Comparison of ENCODE assay signal across 21 cellular contexts in genomic region chr14:95258754-95259593, GRCh38.
DNase-seq lines count a peak whose midpoint lies in the region; TF ChIP-seq lines count a peak whose summit lies in the region.
"Had no signal": no experiment of that assay in that cellular context is flagged by ENCODE, and none has a peak within 500 bp of the region (broad histone marks: within the 10 kb centered on the region; RNA-seq: fewer than 3 reads in every experiment).

No MANE protein-coding gene starts in this region.

- intact Hi-C loops in sigmoid colon (cut with DNase I) = no loop called here

- peak overlapping the region; percentile 6 for H3K23ac ChIP-seq in neuronal stem cell (ENCODE audit: low read depth, low read length, poor library complexity)

- H4K8ac ChIP-seq in neuronal stem cell (ENCODE audit: low read depth, low read length) = no peak overlapping the region

- TF ChIP-seq EP300 in sigmoid colon (IDR thresholded peaks at IDR 0.05) = no peak

- no peak for TF ChIP-seq POLR2A in sigmoid colon (IDR thresholded peaks at IDR 0.05)

- H3K9me3 ChIP-seq in OCI-LY3 (ENCODE audit: insufficient read depth, low read length) (no peaks in the 10 kb centered on the region), neuronal stem cell (replicated peaks in 1 of 2; ENCODE audit: control insufficient read depth in 2 of 2, insufficient read depth in 1 of 2, low read depth in 1 of 2, low read length in 2 of 2) (peaks cover 0 to 2% of the 10 kb centered on the region in 2 donors), sigmoid colon (no peaks in the 10 kb centered on the region)
- H3K9me3 ChIP-seq: prostate gland, tibial nerve had no signal

- H2AK5ac ChIP-seq in neuronal stem cell (ENCODE audit: low read depth, low read length) = no peak overlapping the region

- no peak overlapping the region for H3K4ac ChIP-seq in neuronal stem cell (ENCODE audit: low read length)

- H3K27ac ChIP-seq in OCI-LY3 (ENCODE audit: low read length) (no peak overlapping the region), neuronal stem cell (replicated peaks; ENCODE audit: low read length) (no peak overlapping the region), sigmoid colon (peak overlapping the region in 1 of 4 donors; percentile 9)
- H3K27ac ChIP-seq: 22Rv1, HL-60 had no signal

- H3K4me3 ChIP-seq in OCI-LY3 (ENCODE audit: low read length) = no peak overlapping the region
- H3K4me3 ChIP-seq in choroid plexus epithelial cell (ENCODE audit: low read depth, low read length) = no peak overlapping the region
- no peak overlapping the region for H3K4me3 ChIP-seq in neuronal stem cell (ENCODE audit: low read length in 2 of 2)
- H3K4me3 ChIP-seq in sigmoid colon = no peak overlapping the region
- H3K4me3 ChIP-seq: prostate gland, tibial nerve had no signal

- H3K27me3 ChIP-seq in OCI-LY3 (ENCODE audit: low read depth, low read length) (no peaks in the 10 kb centered on the region), neuronal stem cell (ENCODE audit: control insufficient read depth in 3 of 3, insufficient read depth in 3 of 3, low read depth in 1 of 3, low read length in 3 of 3) (peaks cover 0 to 4% (median 0%) of the 10 kb centered on the region in 3 experiments), sigmoid colon (no peaks in the 10 kb centered on the region)
- H3K27me3 ChIP-seq: tibial nerve had no signal

- H3K18ac ChIP-seq in neuronal stem cell (ENCODE audit: low read length) = peak overlapping the region; percentile 15

- H3K79me2 ChIP-seq in OCI-LY3 (ENCODE audit: low read length) = no peaks in the 10 kb centered on the region

- H2BK5ac ChIP-seq in neuronal stem cell (ENCODE audit: low read length) = no peak overlapping the region

- H3K4me2 ChIP-seq in OCI-LY3 (ENCODE audit: low read length) (peak overlapping the region; percentile 11; the same call in 1 of the 2 replicates), neuronal stem cell (ENCODE audit: insufficient read depth, low read length, poor library complexity, severe bottlenecking) (no peak overlapping the region)

- no peak overlapping the region for H4K91ac ChIP-seq in neuronal stem cell (ENCODE audit: low read depth, low read length, poor library complexity)

- TF ChIP-seq CTCF in OCI-LY3 (IDR thresholded peaks at IDR 0.05; ENCODE audit: low read depth, low read length) (no peak), choroid plexus epithelial cell (conservative IDR thresholded peaks at IDR 0.05; ENCODE audit: low read depth, low read length) (peak; percentile 24), sigmoid colon (IDR thresholded peaks at IDR 0.05) (no peak)

- H2BK12ac ChIP-seq in neuronal stem cell (ENCODE audit: low read length) = no peak overlapping the region

- H2BK120ac ChIP-seq in neuronal stem cell (ENCODE audit: low read depth, low read length) = no peak overlapping the region

- 100% methylated on average over 1 of the region's 12 CpGs for WGBS in neuronal stem cell (ENCODE audit: extremely low coverage in 2 of 2, insufficient read length in 2 of 2, insufficient replicate concordance in 1 of 2), 2 donors
- WGBS in sigmoid colon, 2 donors = 49% methylated on average over 12 of the region's 12 CpGs

- no peaks in the 10 kb centered on the region for H3K79me1 ChIP-seq in neuronal stem cell (ENCODE audit: low read depth, low read length)

- no peak overlapping the region for H3K9ac ChIP-seq in OCI-LY3 (ENCODE audit: low read length)
- no peak overlapping the region for H3K9ac ChIP-seq in neuronal stem cell (ENCODE audit: low read depth, low read length, poor library complexity)

- H3K14ac ChIP-seq in neuronal stem cell (ENCODE audit: low read length) = no peak overlapping the region

- H4K20me1 ChIP-seq in OCI-LY3 (ENCODE audit: insufficient read depth, low read length) = no peaks in the 10 kb centered on the region

- no peaks in the 10 kb centered on the region for H3K36me3 ChIP-seq in OCI-LY3 (replicated peaks; ENCODE audit: low read depth, low read length)
- H3K36me3 ChIP-seq in neuronal stem cell (replicated peaks in 1 of 2; ENCODE audit: control insufficient read depth in 2 of 2, insufficient read depth in 2 of 2, low read length in 2 of 2) = no peaks in the 10 kb centered on the region
- no peaks in the 10 kb centered on the region for H3K36me3 ChIP-seq in sigmoid colon
- H3K36me3 ChIP-seq: prostate gland, tibial nerve had no signal

- peak; percentile 30 for DNase-seq in DMS 273 (lab: John Stamatoyannopoulos, UW; ENCODE audit: unreplicated experiment)
- DNase-seq in DMS 273 treated with DMSO at 0.1 percent for 48 hours (lab: John Stamatoyannopoulos, UW) = no peak
- peak; percentile 50 for DNase-seq in choroid plexus epithelial cell (ENCODE audit: low read depth)
- no peak for DNase-seq in neuronal stem cell (ENCODE audit: low spot score)
- DNase-seq in activated CD4-positive, alpha-beta T cell treated with anti-CD3 and anti-CD28 coated beads for 4 hours = no peak
- no peak for DNase-seq in NCI-H2227 (lab: John Stamatoyannopoulos, UW; ENCODE audit: unreplicated experiment)
- no peak for DNase-seq in sigmoid colon
- DNase-seq: activated gamma-delta T cell treated with Interleukin-2 at 50 U/mL for 16 hours, amygdala, C1 segment of cervical spinal cord, H9, KG1, mammary epithelial cell, natural killer cell, NCI-H1105, NCI-H2171 had no signal

- H2BK15ac ChIP-seq in neuronal stem cell (ENCODE audit: low read length) = no peak overlapping the region

- H2AFZ ChIP-seq in OCI-LY3 (ENCODE audit: low read depth, low read length) = no peak overlapping the region
- no peak overlapping the region for H2AFZ ChIP-seq in neuronal stem cell (ENCODE audit: low read length)

- H3K4me1 ChIP-seq in OCI-LY3 (ENCODE audit: low read length) (peaks cover 34% of the 10 kb centered on the region), neuronal stem cell (ENCODE audit: control insufficient read depth in 2 of 2, insufficient read depth in 1 of 2, low read depth in 1 of 2, low read length in 2 of 2) (peaks cover 23 to 25% of the 10 kb centered on the region in 2 donors), sigmoid colon (peaks cover 0 to 17% (median 13%) of the 10 kb centered on the region in 4 donors)

Comparison
In these comparisons a context has a peak if more than half of its experiments do, and no peak if none do; other contexts are left out.
1. DNase-seq: peak in DMS 273 (single experiment) and choroid plexus epithelial cell (single experiment); none in DMS 273 treated with DMSO at 0.1 percent for 48 hours (single experiment), neuronal stem cell (single experiment), activated CD4-positive, alpha-beta T cell treated with anti-CD3 and anti-CD28 coated beads for 4 hours (0 of 2), NCI-H2227 (single experiment) and sigmoid colon (single experiment).